ENCODE assay signal across 15 cellular contexts in the genomic region with DNA sequence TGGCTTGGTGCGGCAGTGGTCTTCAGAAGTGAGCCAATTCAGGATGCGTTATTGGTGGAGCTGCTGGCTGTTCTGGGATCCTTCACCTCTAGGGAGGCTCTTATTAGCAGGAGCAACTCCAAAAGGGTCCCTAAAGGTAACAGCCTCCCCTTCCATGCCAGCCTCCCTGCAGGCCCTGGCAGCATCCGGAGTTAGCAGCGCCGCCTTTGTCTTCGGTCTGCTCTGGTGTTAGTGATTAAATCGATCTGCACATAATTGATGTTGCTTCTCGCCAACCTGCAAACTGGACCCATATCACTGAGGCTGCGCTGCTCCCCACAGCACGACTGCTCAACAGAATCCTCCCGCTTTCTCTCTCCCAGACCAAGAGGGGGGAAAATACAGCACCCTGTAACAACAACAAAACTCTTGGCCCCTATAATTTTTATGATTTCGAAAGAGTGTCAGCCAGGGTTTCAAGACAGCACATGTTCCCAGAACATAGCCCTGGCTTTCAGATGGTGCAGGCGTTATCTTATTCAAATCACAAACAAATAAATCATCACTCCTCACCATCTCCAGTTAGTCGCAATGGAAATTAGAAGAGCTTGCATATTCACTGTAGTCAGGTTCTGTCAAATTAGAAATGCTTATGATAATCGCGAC.
"Had no signal": no experiment of that assay in that cellular context is flagged by ENCODE, and none has a peak within 500 bp of the region (broad histone marks: within the 10 kb centered on the region; RNA-seq: fewer than 3 reads in every experiment).

No MANE protein-coding gene starts in this region.

- H3K79me2 ChIP-seq: hepatocyte had no signal

- H3K36me3 Mint-ChIP-seq: memory B cell; naive thymus-derived CD8-positive, alpha-beta T cell had no signal

- H2AFZ ChIP-seq: hepatocyte had no signal

- H3K4me3 Mint-ChIP-seq: activated CD4-positive, alpha-beta T cell treated with anti-CD3 and anti-CD28 coated beads, Interleukin-2, amount 10 ng/mL, durations not matched to agents 7 days and 5 days; memory B cell; naive thymus-derived CD8-positive, alpha-beta T cell had no signal

- H3K4me3 ChIP-seq: cardiac muscle cell, hepatocyte, transverse colon had no signal

- ATAC-seq: left ventricle myocardium superior; naive thymus-derived CD8-positive, alpha-beta T cell had no signal

- H3K36me3 ChIP-seq: cardiac muscle cell, transverse colon, vagina had no signal

- H3K4me2 ChIP-seq: hepatocyte had no signal

- H3K27ac ChIP-seq: cardiac muscle cell, hepatocyte, transverse colon, vagina had no signal

- H3K27me3 Mint-ChIP-seq: activated CD4-positive, alpha-beta T cell treated with anti-CD3 and anti-CD28 coated beads, Interleukin-2, amount 10 ng/mL, durations not matched to agents 7 days and 5 days had no signal

- H3K27ac Mint-ChIP-seq: activated CD4-positive, alpha-beta T cell treated with anti-CD3 and anti-CD28 coated beads, Interleukin-2, amount 10 ng/mL, durations not matched to agents 7 days and 5 days; memory B cell; naive thymus-derived CD8-positive, alpha-beta T cell had no signal

- H3K4me1 Mint-ChIP-seq: activated CD4-positive, alpha-beta T cell treated with anti-CD3 and anti-CD28 coated beads, Interleukin-2, amount 10 ng/mL, durations not matched to agents 7 days and 5 days; memory B cell; naive thymus-derived CD8-positive, alpha-beta T cell had no signal

- H3K9me3 Mint-ChIP-seq: activated CD4-positive, alpha-beta T cell treated with anti-CD3 and anti-CD28 coated beads, Interleukin-2, amount 10 ng/mL, durations not matched to agents 7 days and 5 days; memory B cell; naive thymus-derived CD8-positive, alpha-beta T cell had no signal

- DNase-seq: activated CD4-positive, alpha-beta T cell treated with anti-CD3 and anti-CD28 coated beads, Interleukin-2, amount 10 ng/mL, durations not matched to agents 7 days and 5 days; activated CD8-positive, alpha-beta memory T cell treated with anti-CD3 and anti-CD28 coated beads for 24 hours; activated naive CD4-positive, alpha-beta T cell treated with Interleukin-2 at 50 U/mL for 16 hours; left ventricle myocardium superior; naive thymus-derived CD8-positive, alpha-beta T cell; posterior cingulate gyrus; small intestine; stimulated activated CD4-positive, alpha-beta T cell treated with anti-CD3 and anti-CD28 coated beads, Interleukin-4, amount 100 ng/mL, for 24 hours; stimulated activated naive CD4-positive, alpha-beta T cell treated with Interleukin-2 at 50 U/mL for 16 hours; substantia nigra; transverse colon had no signal

- H3K4me1 ChIP-seq: transverse colon had no signal

- H3K9me3 ChIP-seq: transverse colon, vagina had no signal

- H3K27me3 ChIP-seq: cardiac muscle cell, hepatocyte, vagina had no signal
